Comparison of ENCODE assay signal across 22 cellular contexts in the genomic region with DNA sequence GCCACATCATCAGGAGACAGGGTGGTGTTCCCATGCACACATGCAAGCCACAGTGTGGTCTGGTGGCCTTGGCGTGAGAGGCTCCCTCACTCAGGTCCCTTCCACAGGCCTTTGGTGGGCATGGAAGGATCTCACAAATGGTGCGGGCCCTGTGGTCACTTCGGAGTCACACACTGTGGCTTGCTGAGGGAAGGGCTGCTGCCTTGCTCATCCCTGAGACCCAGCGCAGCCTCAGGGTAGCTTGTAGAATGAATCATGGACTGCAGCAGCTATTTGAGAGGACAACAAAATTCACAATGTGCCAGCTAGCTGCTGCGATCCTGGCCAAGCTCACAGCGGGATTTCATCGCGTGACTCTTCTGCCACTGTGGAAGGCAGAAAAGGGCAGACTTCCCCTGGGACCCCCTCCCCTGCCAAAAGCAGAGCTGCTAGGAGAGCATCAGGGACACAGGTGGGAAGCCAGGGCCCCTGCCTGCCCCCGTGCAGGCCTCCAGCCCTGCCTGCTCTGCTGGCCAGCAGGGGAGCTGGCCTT.
A peak's percentile ranks its signal among the peaks of the same experiment; 100 is the strongest.
DNase-seq lines count a peak whose midpoint lies in the region; ATAC-seq, FAIRE-seq and TF ChIP-seq lines count a peak whose summit lies in the region.
"Had no signal": no experiment of that assay in that cellular context is flagged by ENCODE, and none has a peak within 500 bp of the region (broad histone marks: within the 10 kb centered on the region; RNA-seq: fewer than 3 reads in every experiment).

No MANE protein-coding gene starts in this region.

- no peak overlapping the region for H4K91ac ChIP-seq in H9 (ENCODE audit: insufficient read length, low read depth, low read length)
- H4K91ac ChIP-seq in neuronal stem cell (ENCODE audit: low read depth, low read length, poor library complexity) = no peak overlapping the region

- H3K14ac ChIP-seq in H9 (ENCODE audit: insufficient read depth, low read length) = peak overlapping the region; percentile 53; the same call in 1 of the 2 replicates
- no peak overlapping the region for H3K14ac ChIP-seq in neuronal stem cell (ENCODE audit: low read length)

- H3K23ac ChIP-seq in H9 (ENCODE audit: insufficient read length, low read depth, low read length) = no peak overlapping the region
- H3K23ac ChIP-seq in neuronal stem cell (ENCODE audit: low read depth, low read length, poor library complexity) = no peak overlapping the region

- H3K4me2 ChIP-seq in H9 (ENCODE audit: insufficient read depth, insufficient read length, low read length) (no peak overlapping the region), neuronal stem cell (ENCODE audit: insufficient read depth, low read length, poor library complexity, severe bottlenecking) (no peak overlapping the region)

- H3K9me3 ChIP-seq in H9 (ENCODE audit: control insufficient read depth, low read depth, low read length) = peaks cover 6% of the 10 kb centered on the region
- H3K9me3 ChIP-seq in neuronal stem cell (replicated peaks in 1 of 2; ENCODE audit: control insufficient read depth in 2 of 2, insufficient read depth in 1 of 2, low read depth in 1 of 2, low read length in 2 of 2) = peaks cover 2 to 11% of the 10 kb centered on the region in 2 donors
- peaks cover 0 to 11% (median 1%) of the 10 kb centered on the region in 4 donors for H3K9me3 ChIP-seq in upper lobe of left lung
- H3K9me3 ChIP-seq: BE2C had no signal

- H4K8ac ChIP-seq in H9 (replicated peaks; ENCODE audit: insufficient read length, low read depth, low read length) = no peak overlapping the region
- no peak overlapping the region for H4K8ac ChIP-seq in neuronal stem cell (ENCODE audit: low read depth, low read length)

- peaks cover 3 to 19% (median 3%) of the 10 kb centered on the region in 3 experiments; a peak in 5 of 7 replicates for H3K36me3 Mint-ChIP-seq in H9 (ENCODE audit: insufficient read depth in 1 of 3, low read depth in 3 of 3)

- H2BK15ac ChIP-seq in H9 (ENCODE audit: low read depth, low read length) (no peak overlapping the region), neuronal stem cell (ENCODE audit: low read length) (no peak overlapping the region)

- ATAC-seq in HG02870 (IDR thresholded peaks at IDR 0.05; ENCODE audit: unreplicated experiment) (no peak), upper lobe of left lung (ENCODE audit: low FRiP score in 2 of 2) (no peak)

- peaks cover 14 to 19% of the 10 kb centered on the region in 2 experiments for H3K9me3 Mint-ChIP-seq in H9

- H3K4ac ChIP-seq in H9 (ENCODE audit: low read depth, low read length) = no peak overlapping the region
- no peak overlapping the region for H3K4ac ChIP-seq in neuronal stem cell (ENCODE audit: low read length)

- H3K4me1 ChIP-seq in H9 (ENCODE audit: insufficient read depth, low read length) (peaks cover 17% of the 10 kb centered on the region; the same call in 1 of the 2 replicates), neuronal stem cell (ENCODE audit: control insufficient read depth in 2 of 2, insufficient read depth in 1 of 2, low read depth in 1 of 2, low read length in 2 of 2) (peaks cover 4 to 11% of the 10 kb centered on the region in 2 donors), upper lobe of left lung (peaks cover 7 to 14% (median 10%) of the 10 kb centered on the region in 4 donors)

- DNase-seq in H9 = no peak
- DNase-seq in bronchial epithelial cell (ENCODE audit: low read depth) = no peak
- DNase-seq in neuronal stem cell (ENCODE audit: low spot score) = no peak
- DNase-seq in NCI-H345 treated with DMSO at 0.1 percent for 48 hours (lab: John Stamatoyannopoulos, UW; ENCODE audit: unreplicated experiment) = no peak
- no peak for DNase-seq in upper lobe of left lung
- DNase-seq: BE2C; CD4-positive, alpha-beta T cell; COR-L47; DMS 273 treated with DMSO at 0.1 percent for 48 hours; DMS79 treated with DMSO at 0.1 percent for 48 hours; GM23248; NCI-H1105; NCI-H2029 treated with DMSO at 0.1 percent for 48 hours; NCI-H226; NCI-H524; NCI-H82; OCI-M1; Right ventricle myocardium superior had no signal

- H3K79me1 ChIP-seq in H9 (ENCODE audit: insufficient read depth, low read depth, low read length, poor library complexity, severe bottlenecking) (no peaks in the 10 kb centered on the region), neuronal stem cell (ENCODE audit: low read depth, low read length) (no peaks in the 10 kb centered on the region)

- no peaks in the 10 kb centered on the region for H3K79me2 ChIP-seq in H9 (ENCODE audit: insufficient read depth, low read length)

- H3K9ac ChIP-seq in H9 (ENCODE audit: extremely low read depth, insufficient read length, low read length) = no peak overlapping the region
- H3K9ac ChIP-seq in neuronal stem cell (ENCODE audit: low read depth, low read length, poor library complexity) = no peak overlapping the region
- H3K9ac ChIP-seq: GM23248 had no signal

- H3K18ac ChIP-seq in H9 (ENCODE audit: insufficient read length, low read depth, low read length) = peak overlapping the region; percentile 52
- H3K18ac ChIP-seq in neuronal stem cell (ENCODE audit: low read length) = peak overlapping the region; percentile 67

- H3K27me3 ChIP-seq in H9 (ENCODE audit: insufficient read depth, low read length) (no peaks in the 10 kb centered on the region), bronchial epithelial cell (ENCODE audit: control insufficient read depth, insufficient read depth, low read length) (no peaks in the 10 kb centered on the region), neuronal stem cell (ENCODE audit: control insufficient read depth in 3 of 3, insufficient read depth in 3 of 3, low read depth in 1 of 3, low read length in 3 of 3) (peaks cover 0 to 4% (median 0%) of the 10 kb centered on the region in 3 experiments), upper lobe of left lung (no peaks in the 10 kb centered on the region)
- H3K27me3 ChIP-seq: BE2C had no signal

- H2BK20ac ChIP-seq in H9 (ENCODE audit: low read depth, low read length, poor library complexity, severe bottlenecking) = no peak overlapping the region

- peaks cover 45 to 51% of the 10 kb centered on the region in 2 experiments for H3K4me1 Mint-ChIP-seq in H9
- H3K4me1 Mint-ChIP-seq: IgD-negative memory B cell had no signal

- H3K56ac ChIP-seq in H9 (ENCODE audit: insufficient read length, low read depth, low read length) = no peak overlapping the region

- no peaks in the 10 kb centered on the region for H3K36me3 ChIP-seq in bronchial epithelial cell (ENCODE audit: control insufficient read depth, insufficient read depth, low read length)
- H3K36me3 ChIP-seq in neuronal stem cell (replicated peaks in 1 of 2; ENCODE audit: control insufficient read depth in 2 of 2, insufficient read depth in 2 of 2, low read length in 2 of 2) = no peaks in the 10 kb centered on the region
- H3K36me3 ChIP-seq in upper lobe of left lung = no peaks in the 10 kb centered on the region
- H3K36me3 ChIP-seq: BE2C had no signal

- H2AK5ac ChIP-seq in H9 (ENCODE audit: insufficient read length, low read length) = no peak overlapping the region
- H2AK5ac ChIP-seq in neuronal stem cell (ENCODE audit: low read depth, low read length) = no peak overlapping the region

- H2BK120ac ChIP-seq in H9 (ENCODE audit: low read depth, low read length, poor library complexity, severe bottlenecking) = no peak overlapping the region
- H2BK120ac ChIP-seq in neuronal stem cell (ENCODE audit: low read depth, low read length) = no peak overlapping the region

- H3T11ph ChIP-seq in H9 (ENCODE audit: low read length) = no peak overlapping the region

- H2BK12ac ChIP-seq in H9 (ENCODE audit: insufficient read length, low read depth, low read length) (peak overlapping the region; percentile 47), neuronal stem cell (ENCODE audit: low read length) (no peak overlapping the region)

- no peak for TF ChIP-seq POLR2A in upper lobe of left lung (IDR thresholded peaks at IDR 0.05)

- H2BK5ac ChIP-seq in H9 (ENCODE audit: insufficient read length, low read length) (no peak overlapping the region), neuronal stem cell (ENCODE audit: low read length) (no peak overlapping the region)

- H3K27ac ChIP-seq in H9 (ENCODE audit: insufficient read length, low read depth, low read length) = no peak overlapping the region
- H3K27ac ChIP-seq in neuronal stem cell (replicated peaks; ENCODE audit: low read length) = no peak overlapping the region
- H3K27ac ChIP-seq in temporal lobe (ENCODE audit: low read depth, low read length) = peak overlapping the region; percentile 7
- no peak overlapping the region for H3K27ac ChIP-seq in upper lobe of left lung
- H3K27ac ChIP-seq: GM23248 had no signal

- peak; percentile 28 for FAIRE-seq in bronchial epithelial cell (lab: Jason Lieb, UNC)
- FAIRE-seq: GM12891 had no signal

- no peak overlapping the region for H4K5ac ChIP-seq in H9 (ENCODE audit: insufficient read length, low read depth, low read length)

- no peak overlapping the region for H3K4me3 ChIP-seq in bronchial epithelial cell (ENCODE audit: low read depth, low read length)
- no peak overlapping the region for H3K4me3 ChIP-seq in neuronal stem cell (ENCODE audit: low read length in 2 of 2)
- no peak overlapping the region for H3K4me3 ChIP-seq in upper lobe of left lung
- H3K4me3 ChIP-seq: GM23248 had no signal

- TF ChIP-seq EP300 in upper lobe of left lung (IDR thresholded peaks at IDR 0.05) = no peak

- H2AFZ ChIP-seq in H9 (ENCODE audit: low read length) (no peak overlapping the region), neuronal stem cell (ENCODE audit: low read length) (no peak overlapping the region)
- H2AFZ ChIP-seq: GM23248 had no signal

- H3K27me3 Mint-ChIP-seq in H9 (ENCODE audit: low read depth) = peaks cover 5% of the 10 kb centered on the region
- H3K27me3 Mint-ChIP-seq: CD4-positive, alpha-beta T cell had no signal

- no peaks in the 10 kb centered on the region for H4K20me1 ChIP-seq in H9 (ENCODE audit: control insufficient read depth, insufficient read depth, insufficient read length)

- H3K27ac Mint-ChIP-seq in H9 = peak overlapping the region in 1 of 3 experiments; percentile 93; a peak in 1 of 7 replicates
- H3K27ac Mint-ChIP-seq: CD4-positive, alpha-beta T cell had no signal

- H3K4me3 Mint-ChIP-seq in H9 = no peak overlapping the region
- H3K4me3 Mint-ChIP-seq: CD4-positive, alpha-beta T cell; IgD-negative memory B cell had no signal

- TF ChIP-seq CTCF in H9 (conservative IDR thresholded peaks at IDR 0.05) (no peak), bronchial epithelial cell (IDR thresholded peaks at IDR 0.05; ENCODE audit: insufficient read depth, low read length, severe bottlenecking) (no peak), upper lobe of left lung (IDR thresholded peaks at IDR 0.05) (no peak)

- no peaks in the 10 kb centered on the region for H3K23me2 ChIP-seq in H9 (ENCODE audit: insufficient read length, low read depth, low read length, poor library complexity, severe bottlenecking)

- WGBS in H9 (ENCODE audit: extremely low coverage, insufficient read length, low lambda C conversion rate) = no CpG with 5 or more reads among the region's 9 CpGs
- no CpG with 5 or more reads among the region's 9 CpGs for WGBS in neuronal stem cell (ENCODE audit: extremely low coverage in 2 of 2, insufficient read length in 2 of 2, insufficient replicate concordance in 1 of 2), 2 donors
- 96 to 100% methylated on average over 5 to 9 of the region's 9 CpGs for WGBS in upper lobe of left lung, 2 donors
